19 cellular contexts compared by ENCODE assay signal in genomic region chr5:174329738-174330137, GRCh38.
DNase-seq lines count a peak whose midpoint lies in the region; ATAC-seq and TF ChIP-seq lines count a peak whose summit lies in the region.
"Had no signal": no experiment of that assay in that cellular context is flagged by ENCODE, and none has a peak within 500 bp of the region (broad histone marks: within the 10 kb centered on the region; RNA-seq: fewer than 3 reads in every experiment).

No MANE protein-coding gene starts in this region.

- H3K36me3 ChIP-seq in WERI-Rb-1, result no peaks in the 10 kb centered on the region
- H3K36me3 ChIP-seq: gastroesophageal sphincter, HAP-1, thyroid gland had no signal

- DNase-seq in AG04449 (ENCODE audit: low read depth, low spot score) (peak; percentile 28), EL (peak; percentile 48), astrocyte of the cerebellum (ENCODE audit: low read depth) (peak; percentile 32), fibroblast of villous mesenchyme (ENCODE audit: low read depth) (peak; percentile 26), WERI-Rb-1 (no peak)
- DNase-seq in activated CD4-positive, alpha-beta T cell treated with anti-CD3 and anti-CD28 coated beads, Interleukin-2, amount 50 U/mL, for 4 hours, result no peak
- DNase-seq: activated CD8-positive, alpha-beta T cell treated with anti-CD3 and anti-CD28 coated beads for 36 hours; activated effector memory CD4-positive, alpha-beta T cell treated with anti-CD3 and anti-CD28 coated beads, Interleukin-2, amount 50 U/mL, for 16 hours; activated T-cell treated with anti-CD3 and anti-CD28 coated beads for 4 hours; CD4-positive, CD25-positive, alpha-beta regulatory T cell; stimulated activated CD4-positive, alpha-beta T cell treated with anti-CD3 and anti-CD28 coated beads, Interleukin-2, amount 100 ng/mL, for 48 hours; stimulated activated naive CD4-positive, alpha-beta T cell treated with Interleukin-2 at 50 U/mL for 16 hours; SW 1271; thyroid gland had no signal

- in situ Hi-C loops in astrocyte of the cerebellum (cut with HindIII; ENCODE audit: low sequenced_read_pairs), result no loop called here

- POLR2A ChIA-PET in AG04449 (lab: Yijun Ruan, JAX), result no interaction called here

- no peak overlapping the region for H3K27ac ChIP-seq in WERI-Rb-1
- H3K27ac ChIP-seq: gastroesophageal sphincter, thyroid gland had no signal

- peaks cover 20% of the 10 kb centered on the region for H3K27me3 ChIP-seq in WERI-Rb-1 (ENCODE audit: insufficient read depth, low read depth, severe bottlenecking)
- H3K27me3 ChIP-seq: thyroid gland had no signal

- H3K4me3 ChIP-seq in AG04449 (ENCODE audit: low read depth, low read length) (no peak overlapping the region), astrocyte of the cerebellum (ENCODE audit: low read depth, low read length) (no peak overlapping the region), fibroblast of villous mesenchyme (ENCODE audit: low read depth, low read length) (no peak overlapping the region), WERI-Rb-1 (ENCODE audit: low read depth, low read length) (no peak overlapping the region)
- H3K4me3 ChIP-seq: gastroesophageal sphincter, HAP-1, K562, thyroid gland had no signal

- no peak for TF ChIP-seq CTCF in AG04449 (IDR thresholded peaks at IDR 0.05; ENCODE audit: insufficient read depth, low read length, missing control alignments)
- no peak for TF ChIP-seq CTCF in astrocyte of the cerebellum (IDR thresholded peaks at IDR 0.05; ENCODE audit: low read depth, low read length, missing control alignments)
- TF ChIP-seq CTCF in fibroblast of villous mesenchyme (IDR thresholded peaks at IDR 0.05; ENCODE audit: insufficient read depth, low read depth, low read length), result no peak
- no peak for TF ChIP-seq CTCF in WERI-Rb-1 (IDR thresholded peaks at IDR 0.05; ENCODE audit: low read depth, low read length)

- ATAC-seq in HG03520 (IDR thresholded peaks at IDR 0.05; ENCODE audit: unreplicated experiment) (no peak), HG03135 (IDR thresholded peaks at IDR 0.05; ENCODE audit: unreplicated experiment) (no peak)
- ATAC-seq: activated CD8-positive, alpha-beta T cell treated with anti-CD3 and anti-CD28 coated beads for 36 hours; gastroesophageal sphincter; K562 had no signal

- H3K9me3 ChIP-seq in WERI-Rb-1 (ENCODE audit: severe bottlenecking), result peaks cover 5% of the 10 kb centered on the region
- H3K9me3 ChIP-seq: gastroesophageal sphincter, HAP-1, thyroid gland had no signal

- CTCF ChIA-PET in AG04449 (lab: Yijun Ruan, JAX), result interaction anchor here (0.9 to 13.1 kb wide), 6 partner anchors 9 to 605 kb away, joined by 3 to 177 read pairs (median 4); partner anchors contain the start of gene NSG2

Comparison
In these comparisons a context has a peak if more than half of its experiments do, and no peak if none do; other contexts are left out.
1. DNase-seq: peak in AG04449 (single experiment), EL (single experiment), astrocyte of the cerebellum (single experiment) and fibroblast of villous mesenchyme (single experiment); none in activated CD4-positive, alpha-beta T cell treated with anti-CD3 and anti-CD28 coated beads, Interleukin-2, amount 50 U/mL, for 4 hours (0 of 2) and WERI-Rb-1 (single experiment).